In the genomic region with DNA sequence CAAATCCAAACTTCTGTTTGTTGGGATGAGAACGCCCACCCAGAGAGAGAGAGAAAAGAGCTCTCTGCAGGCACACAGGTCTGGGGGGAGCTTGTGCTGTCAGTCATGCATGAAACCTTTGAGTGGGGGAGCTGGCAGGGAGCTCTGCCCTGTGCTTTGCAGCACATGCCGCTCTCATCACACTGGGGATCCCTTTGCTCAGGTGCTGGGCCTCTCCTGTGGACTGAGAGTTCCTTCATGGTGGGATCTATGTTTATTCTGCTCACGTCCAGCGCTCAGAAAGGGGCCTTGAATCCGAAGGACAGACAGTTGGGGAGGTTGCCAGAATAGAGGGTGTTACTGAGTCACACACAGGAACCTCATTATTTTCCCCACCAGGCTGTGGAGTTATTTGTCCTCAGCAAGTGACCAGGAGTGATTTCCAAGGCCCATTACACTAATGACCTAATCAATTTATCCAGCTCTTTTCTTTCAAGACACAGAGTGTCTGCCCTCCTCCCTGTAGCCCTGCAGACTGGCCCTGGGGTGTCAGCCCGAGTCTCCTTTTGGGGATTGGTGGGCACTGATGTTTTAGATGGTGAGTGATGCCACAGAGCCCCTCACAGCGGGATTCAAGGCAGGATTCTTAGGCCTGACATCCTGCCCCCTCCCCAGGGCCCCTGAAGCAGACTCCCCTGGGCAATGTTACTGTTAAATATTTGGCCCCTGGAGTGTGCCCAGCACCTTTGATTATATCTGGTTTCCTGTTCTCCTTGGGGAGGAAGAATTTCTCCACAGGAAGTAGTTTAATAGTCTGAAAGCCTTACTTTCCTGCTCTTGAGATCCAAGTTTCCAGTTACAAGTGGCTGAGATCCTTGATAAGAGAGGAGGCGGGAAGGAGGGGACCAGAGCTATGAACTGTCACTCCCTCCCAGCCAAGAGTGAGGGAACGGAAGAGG, we compare ENCODE assay signal across 13 cellular contexts. TPM values are rescaled to one million over a fixed set of nuclear protein-coding genes. Genes with fewer than 3 reads are reported as not detected.
DNase-seq lines count a peak whose midpoint lies in the region; ATAC-seq, FAIRE-seq and TF ChIP-seq lines count a peak whose summit lies in the region.
"Had no signal": no experiment of that assay in that cellular context is flagged by ENCODE, and none has a peak within 500 bp of the region (broad histone marks: within the 10 kb centered on the region; RNA-seq: fewer than 3 reads in every experiment).

No MANE protein-coding gene starts in this region.

- H3K4me3 ChIP-seq in endothelial cell of umbilical vein (replicated peaks in 1 of 3; ENCODE audit: insufficient read depth in 1 of 3, low read depth in 1 of 3, low read length in 3 of 3) (no peak overlapping the region), osteoblast (ENCODE audit: insufficient read depth, low read length) (no peak overlapping the region)
- H3K4me3 ChIP-seq: GM12878 had no signal

- intact Hi-C loops in endothelial cell of umbilical vein (cut with micrococcal nuclease): no loop called here

- dilution Hi-C loops in endothelial cell of umbilical vein (cut with MboI; ENCODE audit: extremely low pct_ligation_motif_present, low sequenced_read_pairs): no loop called here

- CTCF ChIA-PET in endothelial cell of umbilical vein (lab: Charles Lee): interaction anchor here (0.8 to 4.8 kb wide), 10 partner anchors 9 to 116 kb away, joined by 3 to 34 read pairs (median 6); no protein-coding TSS in a partner anchor

- no TSS peak for BruUV-seq in endothelial cell of umbilical vein (replicated peaks; lab: Mats Ljungman, UMichigan)

- H3K4me2 ChIP-seq in endothelial cell of umbilical vein (ENCODE audit: insufficient read depth, low read length) (peak overlapping the region; percentile 67), osteoblast (ENCODE audit: insufficient read depth, low read length) (peak overlapping the region; percentile 22)

- no peaks in the 10 kb centered on the region for H3K9me1 ChIP-seq in endothelial cell of umbilical vein (replicated peaks; ENCODE audit: control insufficient read depth, extremely low read depth, insufficient read depth, low read length)

- no peaks in the 10 kb centered on the region for H4K20me1 ChIP-seq in endothelial cell of umbilical vein (replicated peaks; ENCODE audit: control insufficient read depth, extremely low read depth, insufficient read depth, low read length)
- H4K20me1 ChIP-seq in osteoblast (ENCODE audit: insufficient read depth, low read length): no peaks in the 10 kb centered on the region

- TF ChIP-seq POLR2A in endothelial cell of umbilical vein (IDR thresholded peaks at IDR 0.05; ENCODE audit: low read depth, low read length): no peak

- H3K36me3 ChIP-seq in ES-I3 (ENCODE audit: insufficient read depth, low read length) (no peaks in the 10 kb centered on the region), endothelial cell of umbilical vein (ENCODE audit: control insufficient read depth in 2 of 2, extremely low read depth in 1 of 2, insufficient read depth in 2 of 2, low read length in 2 of 2) (no peaks in the 10 kb centered on the region), osteoblast (ENCODE audit: insufficient read depth, low read length) (no peaks in the 10 kb centered on the region)
- H3K36me3 ChIP-seq: neutrophil had no signal

- H3K27me3 ChIP-seq in endothelial cell of umbilical vein (ENCODE audit: control insufficient read depth in 2 of 2, insufficient read depth in 2 of 2, low read length in 2 of 2): peaks cover 1 to 9% of the 10 kb centered on the region in 2 experiments
- H3K27me3 ChIP-seq in osteoblast (ENCODE audit: insufficient read depth, low read length): no peaks in the 10 kb centered on the region

- DNase-seq in NCI-H345 treated with DMSO at 0.1 percent for 48 hours (lab: John Stamatoyannopoulos, UW; ENCODE audit: unreplicated experiment) (peak; percentile 82), endothelial cell of umbilical vein (ENCODE audit: low read depth, low spot score) (peak; percentile 36), osteoblast (ENCODE audit: insufficient read length, low spot score, missing footprints) (peak; percentile 43)
- DNase-seq: NCI-H510A treated with DMSO at 0.1 percent for 48 hours; stimulated activated CD4-positive, alpha-beta T cell treated with anti-CD3 and anti-CD28 coated beads, Interleukin-4, amount 100 ng/mL, for 1 hour had no signal

- H3K9me3 ChIP-seq in ES-I3 (ENCODE audit: control insufficient read depth, insufficient read depth, low read length) (peaks cover 2% of the 10 kb centered on the region; the same call in 1 of the 2 replicates), endothelial cell of umbilical vein (replicated peaks; ENCODE audit: control insufficient read depth, insufficient read depth, low read length) (no peaks in the 10 kb centered on the region), osteoblast (ENCODE audit: low read depth, low read length) (no peaks in the 10 kb centered on the region)
- H3K9me3 ChIP-seq: neutrophil had no signal

- no peaks in the 10 kb centered on the region for H3K79me2 ChIP-seq in endothelial cell of umbilical vein (ENCODE audit: control insufficient read depth, insufficient read depth, low read length)
- H3K79me2 ChIP-seq in osteoblast (ENCODE audit: insufficient read depth, low read length): no peaks in the 10 kb centered on the region

- peaks cover 57% of the 10 kb centered on the region for H3K4me1 ChIP-seq in ES-I3 (ENCODE audit: insufficient read depth, low read length)
- H3K4me1 ChIP-seq in endothelial cell of umbilical vein (ENCODE audit: control insufficient read depth, extremely low read depth, insufficient read depth, low read length): peaks cover 28% of the 10 kb centered on the region
- H3K4me1 ChIP-seq in osteoblast (ENCODE audit: insufficient read depth, low read length): peaks cover 27% of the 10 kb centered on the region

- H3K9ac ChIP-seq in ES-I3 (ENCODE audit: low read depth, low read length) (0 out of 2 replicates have a peak overlapping the region, but pooled peaks have one; percentile 2), endothelial cell of umbilical vein (replicated peaks; ENCODE audit: extremely low read depth, insufficient read depth, low read length) (no peak overlapping the region)

- peak overlapping the region; percentile 37 for H2AFZ ChIP-seq in endothelial cell of umbilical vein (ENCODE audit: low read depth, low read length)
- peak overlapping the region; percentile 72 for H2AFZ ChIP-seq in osteoblast (ENCODE audit: low read length)

- POLR2A ChIA-PET in endothelial cell of umbilical vein (lab: Charles Lee): no interaction called here

- ATAC-seq in GM19467 (IDR thresholded peaks at IDR 0.05; ENCODE audit: unreplicated experiment): no peak
- no peak for ATAC-seq in HG02678 (IDR thresholded peaks at IDR 0.05; ENCODE audit: unreplicated experiment)
- ATAC-seq in HG03521 (IDR thresholded peaks at IDR 0.05; ENCODE audit: unreplicated experiment): no peak
- ATAC-seq in HG03196 (IDR thresholded peaks at IDR 0.05; ENCODE audit: unreplicated experiment): no peak
- ATAC-seq: GM12878, HepG2 had no signal

- TF ChIP-seq CTCF in endothelial cell of umbilical vein (IDR thresholded peaks at IDR 0.05; ENCODE audit: extremely low read depth in 1 of 2, insufficient read depth in 1 of 2, low read depth in 1 of 2, low read length in 2 of 2): no peak
- TF ChIP-seq CTCF in osteoblast (IDR thresholded peaks at IDR 0.05; ENCODE audit: extremely low read depth, low read depth, low read length): no peak

- peak overlapping the region; percentile 62 for H3K27ac ChIP-seq in endothelial cell of umbilical vein (ENCODE audit: insufficient read depth, low read depth, low read length)
- peak overlapping the region; percentile 10 for H3K27ac ChIP-seq in osteoblast (ENCODE audit: low read depth, low read length)
- H3K27ac ChIP-seq: neutrophil had no signal

- peak; percentile 56 for FAIRE-seq in endothelial cell of umbilical vein (lab: Jason Lieb, UNC)
- FAIRE-seq: GM12878, HepG2 had no signal

TF ChIP-seq in endothelial cell of umbilical vein, 7 proteins besides CTCF, POLR2A, EP300 and RAD21:
- TF ChIP-seq GATA2 (IDR thresholded peaks at IDR 0.05; ENCODE audit: insufficient read depth, insufficient read length, low read depth, low read length): peak; percentile 91
- no peak for TF ChIP-seq EZH2 (IDR thresholded peaks at IDR 0.05; ENCODE audit: borderline replicate concordance, low read depth, low read length, severe bottlenecking)

RNA-seq across cellular contexts. Expression of a gene that starts 22.3 kb away (rescaled TPM):
- not detected in 2 replicates for total RNA-seq in endothelial cell of umbilical vein
- polyA plus RNA-seq in endothelial cell of umbilical vein: not detected in 2 replicates
- not detected in 2 replicates for polyA plus RNA-seq in endothelial cell of umbilical vein (2011; cell fraction: cytosol; rRNA removed)
- not detected in 2 replicates for polyA plus RNA-seq in endothelial cell of umbilical vein (2011; cell fraction: nucleus; rRNA removed)
- polyA plus RNA-seq in endothelial cell of umbilical vein (2012): not detected in 2 replicates
- polyA minus RNA-seq in endothelial cell of umbilical vein: not detected in 2 replicates
- not detected for polyA minus RNA-seq in endothelial cell of umbilical vein (2011; cell fraction: cytosol; rRNA and poly(A)+ RNA removed)
- polyA minus RNA-seq in endothelial cell of umbilical vein (2011; cell fraction: nucleus; rRNA and poly(A)+ RNA removed): not detected in 2 replicates
- total RNA-seq in osteoblast: under 0.01 and 0.29 TPM in 2 replicates
- total RNA-seq: HepG2 had no signal
- polyA plus RNA-seq: HepG2 had no signal

RNA-seq across cellular contexts. Expression of a gene that starts 25.8 kb away (rescaled TPM):
- total RNA-seq in endothelial cell of umbilical vein: not detected in 2 replicates
- polyA plus RNA-seq in endothelial cell of umbilical vein: 0.08 and 0.15 TPM in 2 replicates
- polyA plus RNA-seq in endothelial cell of umbilical vein (2011; cell fraction: cytosol; rRNA removed): 0.07 and 0.14 TPM in 2 replicates
- 0.24 TPM in 1 of 2 replicates, not detected in the other for polyA plus RNA-seq in endothelial cell of umbilical vein (2011; cell fraction: nucleus; rRNA removed)
- polyA plus RNA-seq in endothelial cell of umbilical vein (2012): 0.09 and 0.42 TPM in 2 replicates
- not detected in 2 replicates for polyA minus RNA-seq in endothelial cell of umbilical vein
- 0.61 TPM for polyA minus RNA-seq in endothelial cell of umbilical vein (2011; cell fraction: cytosol; rRNA and poly(A)+ RNA removed)
- not detected in 2 replicates for polyA minus RNA-seq in endothelial cell of umbilical vein (2011; cell fraction: nucleus; rRNA and poly(A)+ RNA removed)
- total RNA-seq in osteoblast: 4.0 and 9.1 TPM in 2 replicates
- total RNA-seq: GM12878 had no signal
- polyA plus RNA-seq: GM12878, HepG2 had no signal

RNA-seq across cellular contexts. Expression of a gene that starts 33.2 kb away (rescaled TPM):
- total RNA-seq in endothelial cell of umbilical vein: not detected in 2 replicates
- polyA plus RNA-seq in endothelial cell of umbilical vein: not detected in 2 replicates
- not detected in 2 replicates for polyA plus RNA-seq in endothelial cell of umbilical vein (2011; cell fraction: cytosol; rRNA removed)
- polyA plus RNA-seq in endothelial cell of umbilical vein (2011; cell fraction: nucleus; rRNA removed): not detected in 2 replicates
- not detected in 2 replicates for polyA plus RNA-seq in endothelial cell of umbilical vein (2012)
- not detected in 2 replicates for polyA minus RNA-seq in endothelial cell of umbilical vein
- polyA minus RNA-seq in endothelial cell of umbilical vein (2011; cell fraction: cytosol; rRNA and poly(A)+ RNA removed): not detected
- polyA minus RNA-seq in endothelial cell of umbilical vein (2011; cell fraction: nucleus; rRNA and poly(A)+ RNA removed): not detected in 2 replicates
- 273 and 932 TPM in 2 replicates for total RNA-seq in osteoblast

Comparison
In these comparisons a context has a peak if more than half of its experiments do, and no peak if none do; other contexts are left out.
1. RNA of a gene that starts 33.2 kb away (total RNA-seq): 273 to 932 TPM in osteoblast; not detected in endothelial cell of umbilical vein; every median in the first group is over 100 times any median in the second.
2. Peak in every context shown above with its lines, with median percentiles within 50 percentile points of each other: DNase-seq.